ENCODE assay signal across 33 cellular contexts in genomic region chr20:22182148-22182547, GRCh38.
"Had no signal": no experiment of that assay in that cellular context is flagged by ENCODE, and none has a peak within 500 bp of the region (broad histone marks: within the 10 kb centered on the region; RNA-seq: fewer than 3 reads in every experiment).

No MANE protein-coding gene starts in this region.

- H3K36me3 ChIP-seq: adrenal gland, brain microvascular endothelial cell, breast epithelium had no signal

- ATAC-seq: activated CD8-positive, alpha-beta T cell treated with anti-CD3 and anti-CD28 coated beads for 36 hours; activated naive CD4-positive, alpha-beta T cell treated with anti-CD3 and anti-CD28 coated beads, Interleukin-2, amount 50 U/mL, for 72 hours; activated T-cell treated with anti-CD3 and anti-CD28 coated beads, Interleukin-2, amount 50 U/mL, for 4 hours; activated T-cell treated with anti-CD3 and anti-CD28 coated beads, Interleukin-2, amount 50 U/mL, for 72 hours; activated T-helper 17 cell treated with anti-CD3 and anti-CD28 coated beads, Interleukin-2, amount 50 U/mL, for 72 hours; body of pancreas had no signal

- DNase-seq: activated B cell treated with CpG ODN at 0.5 μM for 24 hours; activated CD4-positive, alpha-beta memory T cell treated with anti-CD3 and anti-CD28 coated beads for 36 hours; activated CD4-positive, alpha-beta T cell treated with anti-CD3 and anti-CD28 coated beads for 4 hours; activated CD4-positive, alpha-beta T cell treated with anti-CD3 and anti-CD28 coated beads, Interleukin-2, amount 10 ng/mL, durations not matched to agents 24 days and 14 days; activated CD4-positive, alpha-beta T cell treated with anti-CD3 and anti-CD28 coated beads, Interleukin-2, amount 50 U/mL, for 1 hour; activated CD4-positive, alpha-beta T cell treated with anti-CD3 and anti-CD28 coated beads, Interleukin-2, amount 50 U/mL, for 4 hours; activated CD4-positive, CD25-positive, alpha-beta regulatory T cell treated with anti-CD3 and anti-CD28 coated beads, Interleukin-2, amount 50 U/mL, for 72 hours; activated CD8-positive, alpha-beta memory T cell treated with anti-CD3 and anti-CD28 coated beads, Interleukin-2, amount 50 U/mL, for 4 hours; activated CD8-positive, alpha-beta T cell treated with anti-CD3 and anti-CD28 coated beads for 36 hours; activated effector memory CD4-positive, alpha-beta T cell treated with anti-CD3 and anti-CD28 coated beads, Interleukin-2, amount 50 U/mL, for 16 hours; activated gamma-delta T cell treated with Interleukin-2 at 50 U/mL for 16 hours; activated naive CD4-positive, alpha-beta T cell; activated naive CD4-positive, alpha-beta T cell treated with anti-CD3 and anti-CD28 coated beads for 36 hours; activated naive CD4-positive, alpha-beta T cell treated with anti-CD3 and anti-CD28 coated beads, Interleukin-2, amount 50 U/mL, for 16 hours; activated naive CD8-positive, alpha-beta T cell treated with anti-CD3 and anti-CD28 coated beads for 36 hours; activated T-cell treated with anti-CD3 and anti-CD28 coated beads for 4 hours; activated T-cell treated with anti-CD3 and anti-CD28 coated beads, Interleukin-2, amount 50 U/mL, for 1 hour; activated T-cell treated with anti-CD3 and anti-CD28 coated beads, Interleukin-2, amount 50 U/mL, for 4 hours; activated T-cell treated with anti-CD3 and anti-CD28 coated beads, Interleukin-2, amount 50 U/mL, for 72 hours; adrenal gland; amniotic stem cell; aorta; body of pancreas; brain microvascular endothelial cell; central memory CD4-positive, alpha-beta T cell; T-helper 2 cell; T-helper 9 cell had no signal

- H3K9me3 ChIP-seq: adrenal gland, body of pancreas had no signal

- H3K4me3 ChIP-seq: adrenal gland, body of pancreas, breast epithelium had no signal

- FAIRE-seq: astrocyte, TTC549 had no signal

- H3K4me1 ChIP-seq: adrenal gland, body of pancreas, breast epithelium had no signal

- H3K27ac ChIP-seq: adrenal gland, body of pancreas, brain microvascular endothelial cell, breast epithelium, VCaP had no signal

- H3K27me3 ChIP-seq: adrenal gland, body of pancreas, brain microvascular endothelial cell, breast epithelium had no signal
